In genomic region chr11:87971354-87971753, GRCh38 we compare ENCODE assay signal across 11 cellular contexts.
DNase-seq lines count a peak whose midpoint lies in the region; ATAC-seq and TF ChIP-seq lines count a peak whose summit lies in the region.
"Had no signal": no experiment of that assay in that cellular context is flagged by ENCODE, and none has a peak within 500 bp of the region (broad histone marks: within the 10 kb centered on the region; RNA-seq: fewer than 3 reads in every experiment).

No MANE protein-coding gene starts in this region.

- H3K27me3 ChIP-seq in BE2C, result no peaks in the 10 kb centered on the region

- DNase-seq in NCI-H748 (lab: John Stamatoyannopoulos, UW; ENCODE audit: unreplicated experiment) (peak; percentile 28), NCI-H748 treated with DMSO at 0.1 percent for 48 hours (lab: John Stamatoyannopoulos, UW) (no peak), NCI-H69 (lab: John Stamatoyannopoulos, UW) (peak; percentile 66), left colon (no peak), BE2C (no peak)
- DNase-seq in stimulated activated CD8-positive, alpha-beta memory T cell treated with anti-CD3 and anti-CD28 coated beads, Interleukin-4, amount 100 ng/mL, for 48 hours, result no peak
- DNase-seq: CD4-positive, alpha-beta memory T cell; DND-41; GDM1 had no signal

- H3K9me3 ChIP-seq in BE2C, result no peaks in the 10 kb centered on the region

- H3K4me3 ChIP-seq in BE2C (ENCODE audit: low read depth, low read length), result no peak overlapping the region

- H3K36me3 ChIP-seq in BE2C, result no peaks in the 10 kb centered on the region

- H3K4me1 ChIP-seq in BE2C, result no peaks in the 10 kb centered on the region

- intact Hi-C loops in left colon (cut with DNase I, micrococcal nuclease), result no loop called here

- TF ChIP-seq CTCF in BE2C (IDR thresholded peaks at IDR 0.05; ENCODE audit: low read depth, low read length), result no peak

- ATAC-seq in left colon, result peak; percentile 79
- no peak for ATAC-seq in GM18870 (IDR thresholded peaks at IDR 0.05; ENCODE audit: unreplicated experiment)
- ATAC-seq: HCT116 had no signal

Comparison
In these comparisons a context has a peak if more than half of its experiments do, and no peak if none do; other contexts are left out.
1. DNase-seq: peak in NCI-H748 (single experiment) and NCI-H69 (single experiment); none in NCI-H748 treated with DMSO at 0.1 percent for 48 hours (single experiment), left colon (0 of 2), stimulated activated CD8-positive, alpha-beta memory T cell treated with anti-CD3 and anti-CD28 coated beads, Interleukin-4, amount 100 ng/mL, for 48 hours (single experiment) and BE2C (single experiment).